1 cellular context compared by ENCODE assay signal in the genomic region with DNA sequence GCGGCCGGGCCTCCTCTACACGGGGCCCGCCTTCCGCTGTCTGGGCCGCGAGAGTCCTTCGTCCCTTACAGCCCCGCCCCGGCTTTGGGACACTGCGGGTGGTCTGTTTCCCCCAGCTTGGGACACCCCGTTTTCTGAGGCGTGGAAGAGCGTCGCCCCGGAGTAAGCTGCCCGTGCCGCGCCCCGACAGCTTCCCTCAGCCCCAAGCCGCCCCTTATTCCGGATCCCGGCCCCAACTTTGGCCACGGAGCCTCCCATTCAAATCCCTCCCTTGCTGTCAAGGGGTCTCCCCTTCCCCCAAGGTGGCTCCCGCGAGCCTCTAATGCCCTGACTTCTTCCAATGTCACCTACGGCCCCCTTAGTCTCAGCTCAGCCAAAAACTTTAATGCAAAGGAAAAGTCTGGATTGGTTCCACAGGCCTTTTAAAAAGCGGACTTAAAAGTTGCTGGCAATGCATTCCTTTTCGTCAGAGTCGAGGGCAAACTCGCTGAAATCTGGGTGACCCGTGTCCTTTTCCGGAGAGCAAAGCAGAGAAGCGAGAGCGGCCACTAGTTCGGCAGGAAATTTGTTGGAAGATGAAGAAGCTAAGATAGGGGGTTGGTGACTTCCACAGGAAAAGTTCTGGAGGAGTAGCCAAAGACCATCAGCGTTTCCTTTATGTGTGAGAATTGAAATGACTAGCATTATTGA.
TF ChIP-seq lines count a peak whose summit lies in the region.

No MANE protein-coding gene starts in this region.

TF ChIP-seq in HepG2, 621 proteins besides CTCF, POLR2A, EP300 and RAD21 (continued from another document and continues in another):
- TF ChIP-seq HMGXB4 (CRISPR knock-in tag; IDR thresholded peaks at IDR 0.05; ENCODE audit: borderline replicate concordance in 1 of 2, low read depth in 1 of 2) (no peak), ZNF761 (CRISPR knock-in tag; conservative IDR thresholded peaks at IDR 0.05) (no peak; the same call in 1 of the 2 replicates), ZNF207 (IDR thresholded peaks at IDR 0.05; ENCODE audit: borderline replicate concordance) (no peak), ZNF326 (CRISPR knock-in tag; IDR thresholded peaks at IDR 0.05; ENCODE audit: borderline replicate concordance) (no peak), NAIF1 (CRISPR knock-in tag; IDR thresholded peaks at IDR 0.05; ENCODE audit: borderline replicate concordance) (no peak), RFXANK (CRISPR knock-in tag; IDR thresholded peaks at IDR 0.05) (no peak), PHF5A (CRISPR knock-in tag; IDR thresholded peaks at IDR 0.05; ENCODE audit: low read depth, unreplicated experiment) (no peak), ZNF138 (CRISPR knock-in tag; IDR thresholded peaks at IDR 0.05; ENCODE audit: low read depth) (no peak), ISX (CRISPR knock-in tag; conservative IDR thresholded peaks at IDR 0.05) (no peak), POLR2G (IDR thresholded peaks at IDR 0.05; ENCODE audit: low read depth, low read length) (no peak), ZBTB1 (CRISPR knock-in tag; IDR thresholded peaks at IDR 0.05; ENCODE audit: borderline replicate concordance) (no peak), RXRB (CRISPR knock-in tag; IDR thresholded peaks at IDR 0.05; ENCODE audit: borderline replicate concordance) (no peak), MAFF (IDR thresholded peaks at IDR 0.05; ENCODE audit: low read depth, low read length) (no peak), ZNF124 (CRISPR knock-in tag; IDR thresholded peaks at IDR 0.05) (no peak), FOXM1 (CRISPR knock-in tag; IDR thresholded peaks at IDR 0.05) (no peak), NKX3-1 (CRISPR knock-in tag; IDR thresholded peaks at IDR 0.05) (no peak), ZNF652 (CRISPR knock-in tag; IDR thresholded peaks at IDR 0.05; ENCODE audit: borderline replicate concordance, low read depth) (no peak), PLSCR1 (CRISPR knock-in tag; IDR thresholded peaks at IDR 0.05; ENCODE audit: borderline replicate concordance) (no peak), ATF7 (IDR thresholded peaks at IDR 0.05) (no peak), ATF7 (CRISPR knock-in tag; IDR thresholded peaks at IDR 0.05) (no peak), ZNF44 (CRISPR knock-in tag; IDR thresholded peaks at IDR 0.05) (no peak), ZNF317 (CRISPR knock-in tag; IDR thresholded peaks at IDR 0.05) (no peak), ELF3 (CRISPR knock-in tag; IDR thresholded peaks at IDR 0.05) (no peak), GTF3A (CRISPR knock-in tag; conservative IDR thresholded peaks at IDR 0.05) (0 out of 2 replicates have a peak, but pooled peaks have one; percentile 53), KAT2B (IDR thresholded peaks at IDR 0.05; ENCODE audit: borderline replicate concordance, low read depth, low read length) (no peak), GATAD1 (CRISPR knock-in tag; IDR thresholded peaks at IDR 0.05) (no peak), ZC3H13 (CRISPR knock-in tag; IDR thresholded peaks at IDR 0.05) (no peak), MXI1 (IDR thresholded peaks at IDR 0.05; ENCODE audit: borderline replicate concordance, low read depth, low read length) (no peak), ZNF644 (CRISPR knock-in tag; IDR thresholded peaks at IDR 0.05; ENCODE audit: low read depth) (no peak), ZMYM2 (CRISPR knock-in tag; IDR thresholded peaks at IDR 0.05) (no peak), BCL6 (CRISPR knock-in tag; IDR thresholded peaks at IDR 0.05) (no peak), ZFP82 (CRISPR knock-in tag; IDR thresholded peaks at IDR 0.05; ENCODE audit: borderline replicate concordance) (no peak), HES4 (CRISPR knock-in tag; IDR thresholded peaks at IDR 0.05; ENCODE audit: borderline replicate concordance) (0 out of 2 replicates have a peak, but pooled peaks have one; percentile 1), TGIF2 (CRISPR knock-in tag; IDR thresholded peaks at IDR 0.05) (no peak), SNAPC4 (CRISPR knock-in tag; IDR thresholded peaks at IDR 0.05) (no peak), ATF5 (CRISPR knock-in tag; IDR thresholded peaks at IDR 0.05; ENCODE audit: low read depth) (no peak), IRF2 (CRISPR knock-in tag; IDR thresholded peaks at IDR 0.05) (no peak), KDM5A (IDR thresholded peaks at IDR 0.05; ENCODE audit: borderline replicate concordance, low read length) (0 out of 2 replicates have a peak, but pooled peaks have one; percentile 8), HNF1A (IDR thresholded peaks at IDR 0.05; ENCODE audit: low read depth) (no peak), HNF1A (CRISPR knock-in tag; IDR thresholded peaks at IDR 0.05; ENCODE audit: borderline replicate concordance) (no peak)
- TF ChIP-seq, protein P1, sequence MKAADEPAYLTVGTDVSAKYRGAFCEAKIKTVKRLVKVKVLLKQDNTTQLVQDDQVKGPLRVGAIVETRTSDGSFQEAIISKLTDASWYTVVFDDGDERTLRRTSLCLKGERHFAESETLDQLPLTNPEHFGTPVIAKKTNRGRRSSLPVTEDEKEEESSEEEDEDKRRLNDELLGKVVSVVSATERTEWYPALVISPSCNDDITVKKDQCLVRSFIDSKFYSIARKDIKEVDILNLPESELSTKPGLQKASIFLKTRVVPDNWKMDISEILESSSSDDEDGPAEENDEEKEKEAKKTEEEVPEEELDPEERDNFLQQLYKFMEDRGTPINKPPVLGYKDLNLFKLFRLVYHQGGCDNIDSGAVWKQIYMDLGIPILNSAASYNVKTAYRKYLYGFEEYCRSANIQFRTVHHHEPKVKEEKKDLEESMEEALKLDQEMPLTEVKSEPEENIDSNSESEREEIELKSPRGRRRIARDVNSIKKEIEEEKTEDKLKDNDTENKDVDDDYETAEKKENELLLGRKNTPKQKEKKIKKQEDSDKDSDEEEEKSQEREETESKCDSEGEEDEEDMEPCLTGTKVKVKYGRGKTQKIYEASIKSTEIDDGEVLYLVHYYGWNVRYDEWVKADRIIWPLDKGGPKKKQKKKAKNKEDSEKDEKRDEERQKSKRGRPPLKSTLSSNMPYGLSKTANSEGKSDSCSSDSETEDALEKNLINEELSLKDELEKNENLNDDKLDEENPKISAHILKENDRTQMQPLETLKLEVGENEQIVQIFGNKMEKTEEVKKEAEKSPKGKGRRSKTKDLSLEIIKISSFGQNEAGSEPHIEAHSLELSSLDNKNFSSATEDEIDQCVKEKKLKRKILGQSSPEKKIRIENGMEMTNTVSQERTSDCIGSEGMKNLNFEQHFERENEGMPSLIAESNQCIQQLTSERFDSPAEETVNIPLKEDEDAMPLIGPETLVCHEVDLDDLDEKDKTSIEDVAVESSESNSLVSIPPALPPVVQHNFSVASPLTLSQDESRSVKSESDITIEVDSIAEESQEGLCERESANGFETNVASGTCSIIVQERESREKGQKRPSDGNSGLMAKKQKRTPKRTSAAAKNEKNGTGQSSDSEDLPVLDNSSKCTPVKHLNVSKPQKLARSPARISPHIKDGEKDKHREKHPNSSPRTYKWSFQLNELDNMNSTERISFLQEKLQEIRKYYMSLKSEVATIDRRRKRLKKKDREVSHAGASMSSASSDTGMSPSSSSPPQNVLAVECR (CRISPR knock-in tag; IDR thresholded peaks at IDR 0.05; ENCODE audit: borderline replicate concordance) = peak; percentile 32
- TF ChIP-seq, protein P2, sequence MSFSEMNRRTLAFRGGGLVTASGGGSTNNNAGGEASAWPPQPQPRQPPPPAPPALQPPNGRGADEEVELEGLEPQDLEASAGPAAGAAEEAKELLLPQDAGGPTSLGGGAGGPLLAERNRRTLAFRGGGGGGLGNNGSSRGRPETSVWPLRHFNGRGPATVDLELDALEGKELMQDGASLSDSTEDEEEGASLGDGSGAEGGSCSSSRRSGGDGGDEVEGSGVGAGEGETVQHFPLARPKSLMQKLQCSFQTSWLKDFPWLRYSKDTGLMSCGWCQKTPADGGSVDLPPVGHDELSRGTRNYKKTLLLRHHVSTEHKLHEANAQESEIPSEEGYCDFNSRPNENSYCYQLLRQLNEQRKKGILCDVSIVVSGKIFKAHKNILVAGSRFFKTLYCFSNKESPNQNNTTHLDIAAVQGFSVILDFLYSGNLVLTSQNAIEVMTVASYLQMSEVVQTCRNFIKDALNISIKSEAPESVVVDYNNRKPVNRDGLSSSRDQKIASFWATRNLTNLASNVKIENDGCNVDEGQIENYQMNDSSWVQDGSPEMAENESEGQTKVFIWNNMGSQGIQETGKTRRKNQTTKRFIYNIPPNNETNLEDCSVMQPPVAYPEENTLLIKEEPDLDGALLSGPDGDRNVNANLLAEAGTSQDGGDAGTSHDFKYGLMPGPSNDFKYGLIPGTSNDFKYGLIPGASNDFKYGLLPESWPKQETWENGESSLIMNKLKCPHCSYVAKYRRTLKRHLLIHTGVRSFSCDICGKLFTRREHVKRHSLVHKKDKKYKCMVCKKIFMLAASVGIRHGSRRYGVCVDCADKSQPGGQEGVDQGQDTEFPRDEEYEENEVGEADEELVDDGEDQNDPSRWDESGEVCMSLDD (CRISPR knock-in tag; IDR thresholded peaks at IDR 0.05; ENCODE audit: borderline replicate concordance) = peak; percentile 24; the same call in 1 of the 2 replicates
